ENCODE assay signal across 17 cellular contexts in the genomic region with DNA sequence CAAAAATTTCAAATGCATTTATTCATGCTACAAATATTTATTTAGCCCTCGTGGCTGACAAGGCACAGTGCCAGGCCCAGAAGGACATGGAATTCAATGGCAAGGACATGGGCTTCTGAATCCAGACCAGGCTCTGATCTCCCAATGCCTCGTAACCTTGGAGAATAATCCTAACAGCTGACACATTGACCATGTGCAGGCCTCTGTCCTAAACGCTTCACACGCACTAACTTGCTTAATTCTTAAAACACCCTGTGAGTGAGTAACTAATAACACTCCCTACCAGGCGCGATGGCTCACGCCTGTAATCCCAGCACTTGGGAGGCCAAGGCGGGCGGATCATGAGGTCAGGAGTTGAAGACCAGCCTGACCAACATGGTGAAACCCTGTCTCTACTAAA. TPM values are rescaled to one million over a fixed set of nuclear protein-coding genes. Genes with fewer than 3 reads are reported as not detected.
DNase-seq lines count a peak whose midpoint lies in the region; ATAC-seq, FAIRE-seq and TF ChIP-seq lines count a peak whose summit lies in the region.
"Had no signal": no experiment of that assay in that cellular context is flagged by ENCODE, and none has a peak within 500 bp of the region (broad histone marks: within the 10 kb centered on the region; RNA-seq: fewer than 3 reads in every experiment).

No MANE protein-coding gene starts in this region.

- H3K9me3 ChIP-seq in kidney (ENCODE audit: control insufficient read depth in 1 of 2, low read length in 2 of 2) (no peaks in the 10 kb centered on the region), testis (no peaks in the 10 kb centered on the region), thyroid gland (no peaks in the 10 kb centered on the region)
- H3K9me3 ChIP-seq: gastrocnemius medialis, tibial nerve had no signal

- no peak overlapping the region for H3K9ac ChIP-seq in kidney (ENCODE audit: low read length in 2 of 2)

- TF ChIP-seq POLR2A in testis (IDR thresholded peaks at IDR 0.05) (no peak), thyroid gland (IDR thresholded peaks at IDR 0.05) (no peak)

- TF ChIP-seq CTCF in kidney (IDR thresholded peaks at IDR 0.05; ENCODE audit: borderline replicate concordance, extremely low read depth, insufficient read depth) (no peak), testis (IDR thresholded peaks at IDR 0.05) (no peak), thyroid gland (IDR thresholded peaks at IDR 0.05) (no peak)

- H3K27ac ChIP-seq in kidney (ENCODE audit: low read depth in 2 of 2, low read length in 2 of 2) (no peak overlapping the region), testis (no peak overlapping the region), thyroid gland (no peak overlapping the region)
- H3K27ac ChIP-seq: cardiac muscle cell, tibial nerve had no signal

- no peak overlapping the region for H3K4me3 Mint-ChIP-seq in activated naive CD8-positive, alpha-beta T cell treated with anti-CD3 and anti-CD28 coated beads, Interleukin-2, amount 50 U/mL, for 24 hours
- H3K4me3 Mint-ChIP-seq: activated naive CD4-positive, alpha-beta T cell treated with anti-CD3 and anti-CD28 coated beads, Interleukin-2, amount 10 ng/mL, durations not matched to agents 7 days and 5 days; T-helper 1 cell treated with Interleukin-12 subunit alpha and Interleukin-12 subunit beta and Interleukin-4 antibody, amounts not matched to agents 30 μg/mL and 1 μg/mL, for 36 hours had no signal

- peak; percentile 100 for DNase-seq in LHCN-M2 (ENCODE audit: low read depth)
- DNase-seq in amniotic epithelial cell (ENCODE audit: low read depth): peak; percentile 98
- DNase-seq in kidney: peak; percentile 51
- peak; percentile 33 for DNase-seq in testis
- no peak for DNase-seq in NCI-H1694 treated with DMSO at 0.1 percent for 48 hours (lab: John Stamatoyannopoulos, UW)
- DNase-seq in activated naive CD8-positive, alpha-beta T cell treated with anti-CD3 and anti-CD28 coated beads, Interleukin-2, amount 50 U/mL, for 24 hours: no peak
- DNase-seq in thyroid gland: no peak
- no peak for DNase-seq in left lobe of liver (ENCODE audit: low spot score)
- DNase-seq: activated naive CD4-positive, alpha-beta T cell treated with anti-CD3 and anti-CD28 coated beads, Interleukin-2, amount 10 ng/mL, durations not matched to agents 7 days and 5 days; DMS79; effector CD4-positive, alpha-beta T cell; retina; stimulated activated CD4-positive, alpha-beta T cell treated with anti-CD3 and anti-CD28 coated beads, Interleukin-2, amount 100 ng/mL, for 48 hours had no signal

- H3K4me1 ChIP-seq in kidney (ENCODE audit: control insufficient read depth in 1 of 2, insufficient read depth in 1 of 2, low read depth in 1 of 2, low read length in 2 of 2) (peaks cover 8 to 17% of the 10 kb centered on the region in 2 donors), testis (no peaks in the 10 kb centered on the region), thyroid gland (peaks cover 20 to 36% of the 10 kb centered on the region in 2 donors)
- H3K4me1 ChIP-seq: tibial nerve had no signal

- H3K27me3 ChIP-seq in testis (no peaks in the 10 kb centered on the region), thyroid gland (no peaks in the 10 kb centered on the region)
- H3K27me3 ChIP-seq: cardiac muscle cell, gastrocnemius medialis, tibial nerve had no signal

- FAIRE-seq in kidney (lab: Jason Lieb, UNC): no peak

- intact Hi-C loops in kidney (cut with DNase I) (no loop called here), testis (cut with DNase I; ENCODE audit: low total_unique reads) (no loop called here), thyroid gland (cut with DNase I) (no loop called here)

- no peaks in the 10 kb centered on the region for H3K4me1 Mint-ChIP-seq in activated naive CD8-positive, alpha-beta T cell treated with anti-CD3 and anti-CD28 coated beads, Interleukin-2, amount 50 U/mL, for 24 hours
- H3K4me1 Mint-ChIP-seq: activated naive CD4-positive, alpha-beta T cell treated with anti-CD3 and anti-CD28 coated beads, Interleukin-2, amount 10 ng/mL, durations not matched to agents 7 days and 5 days had no signal

- no peaks in the 10 kb centered on the region for H3K9me3 Mint-ChIP-seq in activated naive CD8-positive, alpha-beta T cell treated with anti-CD3 and anti-CD28 coated beads, Interleukin-2, amount 50 U/mL, for 24 hours
- H3K9me3 Mint-ChIP-seq: activated naive CD4-positive, alpha-beta T cell treated with anti-CD3 and anti-CD28 coated beads, Interleukin-2, amount 10 ng/mL, durations not matched to agents 7 days and 5 days; T-helper 1 cell treated with Interleukin-12 subunit alpha and Interleukin-12 subunit beta and Interleukin-4 antibody, amounts not matched to agents 30 μg/mL and 1 μg/mL, for 36 hours had no signal

- H3K27ac Mint-ChIP-seq in activated naive CD8-positive, alpha-beta T cell treated with anti-CD3 and anti-CD28 coated beads, Interleukin-2, amount 50 U/mL, for 24 hours: no peak overlapping the region
- H3K27ac Mint-ChIP-seq: activated naive CD4-positive, alpha-beta T cell treated with anti-CD3 and anti-CD28 coated beads, Interleukin-2, amount 10 ng/mL, durations not matched to agents 7 days and 5 days; T-helper 1 cell treated with Interleukin-12 subunit alpha and Interleukin-12 subunit beta and Interleukin-4 antibody, amounts not matched to agents 30 μg/mL and 1 μg/mL, for 36 hours had no signal

- no peaks in the 10 kb centered on the region for H3K36me3 Mint-ChIP-seq in activated naive CD8-positive, alpha-beta T cell treated with anti-CD3 and anti-CD28 coated beads, Interleukin-2, amount 50 U/mL, for 24 hours (ENCODE audit: low read depth)
- H3K36me3 Mint-ChIP-seq: activated naive CD4-positive, alpha-beta T cell treated with anti-CD3 and anti-CD28 coated beads, Interleukin-2, amount 10 ng/mL, durations not matched to agents 7 days and 5 days had no signal

- WGBS in testis, 2 donors: 60 to 64% methylated on average over 8 to 9 of the region's 9 CpGs
- 83 to 89% methylated on average over 7 to 9 of the region's 9 CpGs for WGBS in thyroid gland, 2 donors

- no peak for ATAC-seq in activated naive CD8-positive, alpha-beta T cell treated with anti-CD3 and anti-CD28 coated beads, Interleukin-2, amount 50 U/mL, for 24 hours
- ATAC-seq in left lobe of liver: no peak

- H3K4me3 ChIP-seq in kidney (ENCODE audit: low read length in 2 of 2): no peak overlapping the region
- H3K4me3 ChIP-seq in testis: no peak overlapping the region
- no peak overlapping the region for H3K4me3 ChIP-seq in thyroid gland (replicated peaks in 1 of 3)
- H3K4me3 ChIP-seq: cardiac muscle cell, gastrocnemius medialis, tibial nerve had no signal

- H3K36me3 ChIP-seq in kidney (ENCODE audit: control insufficient read depth in 1 of 2, insufficient read depth in 2 of 2, low read length in 2 of 2) (no peaks in the 10 kb centered on the region), testis (ENCODE audit: low read depth, missing control alignments) (no peaks in the 10 kb centered on the region), thyroid gland (no peaks in the 10 kb centered on the region)
- H3K36me3 ChIP-seq: cardiac muscle cell, gastrocnemius medialis, tibial nerve had no signal

- H3K27me3 Mint-ChIP-seq in activated naive CD8-positive, alpha-beta T cell treated with anti-CD3 and anti-CD28 coated beads, Interleukin-2, amount 50 U/mL, for 24 hours: peaks cover 2% of the 10 kb centered on the region
- H3K27me3 Mint-ChIP-seq: activated naive CD4-positive, alpha-beta T cell treated with anti-CD3 and anti-CD28 coated beads, Interleukin-2, amount 10 ng/mL, durations not matched to agents 7 days and 5 days had no signal

RNA-seq across cellular contexts. Expression of gene MYO10, which starts 33.2 kb away (rescaled TPM):
- 21.5 and 29.8 TPM in 2 replicates for total RNA-seq in LHCN-M2 (2014; rRNA removed)
- polyA plus RNA-seq in LHCN-M2 (2012): 25.1 TPM
- 52.4 TPM for total RNA-seq in kidney
- 7.6 TPM for polyA plus RNA-seq in kidney (ENCODE audit: insufficient read depth, low read depth, low replicate concordance)
- 100 to 1,000 TPM in 1 of 2 donors, 10 to 100 TPM in 1; 99.8 to 102 TPM for total RNA-seq in testis
- 37.8 TPM for polyA plus RNA-seq in testis (ENCODE audit: insufficient read depth, low read depth, low replicate concordance)
- 10 to 100 TPM; 49.2 to 89.6 (median 71.0) TPM for total RNA-seq in thyroid gland
- 7.1 TPM for total RNA-seq in left lobe of liver

Comparison
In these comparisons a context has a peak if more than half of its experiments do, and no peak if none do; other contexts are left out.
1. DNase-seq: peak in LHCN-M2 (single experiment), amniotic epithelial cell (single experiment), kidney (single experiment) and testis (single experiment); none in NCI-H1694 treated with DMSO at 0.1 percent for 48 hours (single experiment), activated naive CD8-positive, alpha-beta T cell treated with anti-CD3 and anti-CD28 coated beads, Interleukin-2, amount 50 U/mL, for 24 hours (single experiment), thyroid gland (0 of 2) and left lobe of liver (single experiment).